Comparison of ENCODE assay signal across 8 cellular contexts in genomic region chr11:77126861-77127673, GRCh38. TPM values are rescaled to one million over a fixed set of nuclear protein-coding genes. Genes with fewer than 3 reads are reported as not detected.
A peak's percentile ranks its signal among the peaks of the same experiment; 100 is the strongest.
DNase-seq lines count a peak whose midpoint lies in the region; ATAC-seq, FAIRE-seq and TF ChIP-seq lines count a peak whose summit lies in the region.

No MANE protein-coding gene starts in this region.

- H4K20me1 ChIP-seq in BLaER1 (no peaks in the 10 kb centered on the region), PC-3 (ENCODE audit: low read length) (no peaks in the 10 kb centered on the region)

- H3K4me1 ChIP-seq in BLaER1 (peaks cover 90% of the 10 kb centered on the region), PC-3 (ENCODE audit: insufficient read depth, low read length) (peaks cover 6% of the 10 kb centered on the region; the same call in 1 of the 2 replicates), foreskin keratinocyte (no peaks in the 10 kb centered on the region), neuronal stem cell (ENCODE audit: control insufficient read depth in 2 of 2, insufficient read depth in 1 of 2, low read depth in 1 of 2, low read length in 2 of 2) (peaks cover 11 to 12% of the 10 kb centered on the region in 2 donors), suprapubic skin (peaks cover 19% of the 10 kb centered on the region)

- peak overlapping the region; percentile 96 for H2AFZ ChIP-seq in PC-3 (ENCODE audit: low read length)
- peak overlapping the region; percentile 88 for H2AFZ ChIP-seq in neuronal stem cell (ENCODE audit: low read length)

- H3K9ac ChIP-seq in BLaER1 = peak overlapping the region; percentile 43
- no peak overlapping the region for H3K9ac ChIP-seq in PC-3 (ENCODE audit: low read length)
- peak overlapping the region; percentile 46 for H3K9ac ChIP-seq in neuronal stem cell (ENCODE audit: low read depth, low read length, poor library complexity)

- no CpG with 5 or more reads among the region's 33 CpGs for WGBS in neuronal stem cell (ENCODE audit: extremely low coverage in 2 of 2, insufficient read length in 2 of 2, insufficient replicate concordance in 1 of 2), 2 donors
- 5% methylated on average over 31 of the region's 33 CpGs for WGBS in suprapubic skin

- no peaks in the 10 kb centered on the region for H3K9me3 ChIP-seq in BLaER1
- H3K9me3 ChIP-seq in PC-3 (ENCODE audit: low read length) = no peaks in the 10 kb centered on the region
- no peaks in the 10 kb centered on the region for H3K9me3 ChIP-seq in neuronal stem cell (replicated peaks in 1 of 2; ENCODE audit: control insufficient read depth in 2 of 2, insufficient read depth in 1 of 2, low read depth in 1 of 2, low read length in 2 of 2)
- H3K9me3 ChIP-seq in suprapubic skin = no peaks in the 10 kb centered on the region

- H3K36me3 Mint-ChIP-seq in activated T-helper 2 cell treated with anti-CD3 and anti-CD28 coated beads, Interferon-gamma antibody, Interleukin-2, Interleukin-4, amounts not matched to agents 10 μg/mL and 5 μg/mL and 100 μg/mL, durations not matched to agents 14 hours and 24 hours and 36 hours (ENCODE audit: low read depth) = no peaks in the 10 kb centered on the region

- peak; percentile 77 for ATAC-seq in PC-3
- ATAC-seq in foreskin keratinocyte = peak; percentile 62
- ATAC-seq in GM21447 (IDR thresholded peaks at IDR 0.05; ENCODE audit: unreplicated experiment) = no peak

- H3K36me3 ChIP-seq in BLaER1 (no peaks in the 10 kb centered on the region; the same call in 1 of the 2 replicates), PC-3 (ENCODE audit: low read depth, low read length) (no peaks in the 10 kb centered on the region), neuronal stem cell (replicated peaks in 1 of 2; ENCODE audit: control insufficient read depth in 2 of 2, insufficient read depth in 2 of 2, low read length in 2 of 2) (peaks cover 0 to 34% of the 10 kb centered on the region in 2 donors), suprapubic skin (peaks cover 7% of the 10 kb centered on the region)

- H3K4ac ChIP-seq in neuronal stem cell (ENCODE audit: low read length) = no peak overlapping the region

- H2BK15ac ChIP-seq in neuronal stem cell (ENCODE audit: low read length) = peak overlapping the region; percentile 90

- BruUV-seq in PC-3 (replicated peaks; lab: Mats Ljungman, UMichigan) = no TSS peak

- H3K9me2 ChIP-seq in PC-3 (replicated peaks; ENCODE audit: low read length) = no peaks in the 10 kb centered on the region

- peak overlapping the region; percentile 40 for H2AK5ac ChIP-seq in neuronal stem cell (ENCODE audit: low read depth, low read length)

- H3K27ac ChIP-seq in BLaER1 (peak overlapping the region; percentile 15; the same call in 1 of the 2 replicates), PC-3 (ENCODE audit: low read length) (no peak overlapping the region), foreskin keratinocyte (no peak overlapping the region), neuronal stem cell (replicated peaks; ENCODE audit: low read length) (no peak overlapping the region), suprapubic skin (no peak overlapping the region)

- TF ChIP-seq POLR2A in H54 (IDR thresholded peaks at IDR 0.05; ENCODE audit: low read depth, low read length) (no peak), suprapubic skin (IDR thresholded peaks at IDR 0.05) (no peak)

- H3K79me2 ChIP-seq in PC-3 (ENCODE audit: low read length) = no peaks in the 10 kb centered on the region

- peak overlapping the region; percentile 46 for H3K23ac ChIP-seq in neuronal stem cell (ENCODE audit: low read depth, low read length, poor library complexity)

- H2BK120ac ChIP-seq in neuronal stem cell (ENCODE audit: low read depth, low read length) = no peak overlapping the region

- H3K9me3 Mint-ChIP-seq in activated T-helper 2 cell treated with anti-CD3 and anti-CD28 coated beads, Interferon-gamma antibody, Interleukin-2, Interleukin-4, amounts not matched to agents 10 μg/mL and 5 μg/mL and 100 μg/mL, durations not matched to agents 14 hours and 24 hours and 36 hours = no peaks in the 10 kb centered on the region

- no peaks in the 10 kb centered on the region for H3F3A ChIP-seq in PC-3 (ENCODE audit: low read length, unreplicated experiment)

- H4K8ac ChIP-seq in neuronal stem cell (ENCODE audit: low read depth, low read length) = no peak overlapping the region

- DNase-seq in H54 (ENCODE audit: insufficient read length, low spot score) = peak; percentile 73
- peak; percentile 50 for DNase-seq in PC-3
- DNase-seq in activated T-helper 2 cell treated with anti-CD3 and anti-CD28 coated beads, Interferon-gamma antibody, Interleukin-2, Interleukin-4, amounts not matched to agents 10 μg/mL and 5 μg/mL and 100 μg/mL, durations not matched to agents 14 hours and 24 hours and 36 hours (ENCODE audit: low spot score) = peak; percentile 31
- no peak for DNase-seq in foreskin keratinocyte
- DNase-seq in neuronal stem cell (ENCODE audit: low spot score) = peak; percentile 64
- no peak for DNase-seq in suprapubic skin (ENCODE audit: low spot score in 2 of 2)

- CTCF ChIA-PET in PC-3 (lab: Charles Lee) = interaction anchor here (0.5 to 1.0 kb wide), 5 partner anchors 36 to 463 kb away, joined by 3 to 4 read pairs (median 3); no protein-coding TSS in a partner anchor

- H3K79me1 ChIP-seq in neuronal stem cell (ENCODE audit: low read depth, low read length) = no peaks in the 10 kb centered on the region

- H2BK5ac ChIP-seq in neuronal stem cell (ENCODE audit: low read length) = no peak overlapping the region

- intact Hi-C loops in PC-3 (cut with micrococcal nuclease) = loop anchor here (1.0 kb wide), 2 partner anchors 61 to 421 kb away; no protein-coding TSS in a partner anchor
- intact Hi-C loops in activated T-helper 2 cell treated with anti-CD3 and anti-CD28 coated beads, Interferon-gamma antibody, Interleukin-2, Interleukin-4, amounts not matched to agents 10 μg/mL and 5 μg/mL and 100 μg/mL, durations not matched to agents 14 hours and 24 hours and 36 hours (cut with micrococcal nuclease) = loop anchor here (1.0 kb wide), 2 partner anchors 61 to 421 kb away; no protein-coding TSS in a partner anchor

- POLR2A ChIA-PET in PC-3 (lab: Charles Lee; ENCODE audit: unreplicated experiment) = no interaction called here

- TF ChIP-seq EP300 in suprapubic skin (IDR thresholded peaks at IDR 0.05) = no peak

- no peaks in the 10 kb centered on the region for H3K4me1 Mint-ChIP-seq in activated T-helper 2 cell treated with anti-CD3 and anti-CD28 coated beads, Interferon-gamma antibody, Interleukin-2, Interleukin-4, amounts not matched to agents 10 μg/mL and 5 μg/mL and 100 μg/mL, durations not matched to agents 14 hours and 24 hours and 36 hours (ENCODE audit: low read depth)

- peak overlapping the region; percentile 60 for H3K14ac ChIP-seq in neuronal stem cell (ENCODE audit: low read length)

- TF ChIP-seq CTCF in PC-3 (conservative IDR thresholded peaks at IDR 0.05; ENCODE audit: low read depth, low read length) = peak; percentile 99
- TF ChIP-seq CTCF in foreskin keratinocyte (conservative IDR thresholded peaks at IDR 0.05) = peak; percentile 95
- TF ChIP-seq CTCF in suprapubic skin (IDR thresholded peaks at IDR 0.05) = peak; percentile 91 to 96

- peak overlapping the region; percentile 55 for H3K4me3 ChIP-seq in BLaER1
- H3K4me3 ChIP-seq in PC-3 (ENCODE audit: low read length) = peak overlapping the region; percentile 68
- peak overlapping the region; percentile 33 to 68 for H3K4me3 ChIP-seq in neuronal stem cell (ENCODE audit: low read length in 2 of 2)
- H3K4me3 ChIP-seq in suprapubic skin = peak overlapping the region; percentile 42

- peak overlapping the region; percentile 80 for H2BK12ac ChIP-seq in neuronal stem cell (ENCODE audit: low read length)

- H4K91ac ChIP-seq in neuronal stem cell (ENCODE audit: low read depth, low read length, poor library complexity) = no peak overlapping the region

- peaks cover 5% of the 10 kb centered on the region for H3K27me3 Mint-ChIP-seq in activated T-helper 2 cell treated with anti-CD3 and anti-CD28 coated beads, Interferon-gamma antibody, Interleukin-2, Interleukin-4, amounts not matched to agents 10 μg/mL and 5 μg/mL and 100 μg/mL, durations not matched to agents 14 hours and 24 hours and 36 hours (ENCODE audit: low read depth)

- H3K27ac Mint-ChIP-seq in activated T-helper 2 cell treated with anti-CD3 and anti-CD28 coated beads, Interferon-gamma antibody, Interleukin-2, Interleukin-4, amounts not matched to agents 10 μg/mL and 5 μg/mL and 100 μg/mL, durations not matched to agents 14 hours and 24 hours and 36 hours = no peak overlapping the region

- H3K4me3 Mint-ChIP-seq in activated T-helper 2 cell treated with anti-CD3 and anti-CD28 coated beads, Interferon-gamma antibody, Interleukin-2, Interleukin-4, amounts not matched to agents 10 μg/mL and 5 μg/mL and 100 μg/mL, durations not matched to agents 14 hours and 24 hours and 36 hours (ENCODE audit: low read depth) = peak overlapping the region; percentile 49

- H3K4me2 ChIP-seq in BLaER1 (peak overlapping the region; percentile 85), PC-3 (ENCODE audit: low read length) (peak overlapping the region; percentile 92), neuronal stem cell (ENCODE audit: insufficient read depth, low read length, poor library complexity, severe bottlenecking) (peak overlapping the region; percentile 71)

- FAIRE-seq in H54 (lab: Jason Lieb, UNC) = no peak

- H3K18ac ChIP-seq in neuronal stem cell (ENCODE audit: low read length) = peak overlapping the region; percentile 95

- H3K27me3 ChIP-seq in BLaER1 = no peaks in the 10 kb centered on the region
- H3K27me3 ChIP-seq in PC-3 (ENCODE audit: low read length) = no peaks in the 10 kb centered on the region
- H3K27me3 ChIP-seq in foreskin keratinocyte = peaks cover 13% of the 10 kb centered on the region
- no peaks in the 10 kb centered on the region for H3K27me3 ChIP-seq in neuronal stem cell (ENCODE audit: control insufficient read depth in 3 of 3, insufficient read depth in 3 of 3, low read depth in 1 of 3, low read length in 3 of 3)
- no peaks in the 10 kb centered on the region for H3K27me3 ChIP-seq in suprapubic skin

RNA-seq across cellular contexts. Expression of gene MYO7A, which starts 1.0 kb away (rescaled TPM):
- total RNA-seq in PC-3 (2014; rRNA removed) = 0.66 and 1.2 TPM in 2 replicates
- total RNA-seq in activated T-helper 2 cell treated with anti-CD3 and anti-CD28 coated beads, Interferon-gamma antibody, Interleukin-2, Interleukin-4, amounts not matched to agents 10 μg/mL and 5 μg/mL and 100 μg/mL, durations not matched to agents 14 hours and 24 hours and 36 hours = 0.23 and 0.30 TPM in 2 replicates
- total RNA-seq in foreskin keratinocyte = 0.27 and 0.35 TPM in 2 replicates
- 0.22 and 0.25 TPM in 2 replicates for polyA plus RNA-seq in foreskin keratinocyte
- polyA plus RNA-seq in neuronal stem cell (2013, experiment 1 of 2) = 0.71 TPM
- polyA plus RNA-seq in neuronal stem cell (2013, experiment 2 of 2) = 0.60 TPM
- total RNA-seq in suprapubic skin = 1 to 10 TPM in 3 of 4 donors, under 1 TPM in 1; 0.34 to 2.4 (median 2.0) TPM

RNA-seq across cellular contexts. Expression of gene OMP, which starts 24.4 kb away (rescaled TPM):
- not detected in 2 replicates for total RNA-seq in PC-3 (2014; rRNA removed)
- not detected in 2 replicates for total RNA-seq in activated T-helper 2 cell treated with anti-CD3 and anti-CD28 coated beads, Interferon-gamma antibody, Interleukin-2, Interleukin-4, amounts not matched to agents 10 μg/mL and 5 μg/mL and 100 μg/mL, durations not matched to agents 14 hours and 24 hours and 36 hours
- total RNA-seq in foreskin keratinocyte = not detected in 2 replicates
- not detected in 2 replicates for polyA plus RNA-seq in foreskin keratinocyte
- polyA plus RNA-seq in neuronal stem cell (2013, experiment 1 of 2) = not detected
- polyA plus RNA-seq in neuronal stem cell (2013, experiment 2 of 2) = not detected
- 1 to 10 TPM in 1 of 4 donors, not detected in 3; 9.6 TPM for total RNA-seq in suprapubic skin

Comparison
In these comparisons a context has a peak if more than half of its experiments do, and no peak if none do; other contexts are left out.
1. DNase-seq: peak in H54 (single experiment), PC-3 (single experiment), activated T-helper 2 cell treated with anti-CD3 and anti-CD28 coated beads, Interferon-gamma antibody, Interleukin-2, Interleukin-4, amounts not matched to agents 10 μg/mL and 5 μg/mL and 100 μg/mL, durations not matched to agents 14 hours and 24 hours and 36 hours (single experiment) and neuronal stem cell (single experiment); none in foreskin keratinocyte (0 of 2) and suprapubic skin (0 of 2).
2. Peak in every context shown above with its lines, with median percentiles within 50 percentile points of each other: H3K4me2 ChIP-seq, H3K4me3 ChIP-seq and CTCF ChIP-seq.